8 cellular contexts compared by ENCODE assay signal in genomic region chr9:9790216-9790872, GRCh38.
DNase-seq lines count a peak whose midpoint lies in the region; ATAC-seq and TF ChIP-seq lines count a peak whose summit lies in the region.

No MANE protein-coding gene starts in this region.

- no peak overlapping the region for H3K4me3 ChIP-seq in choroid plexus epithelial cell (ENCODE audit: low read depth, low read length)

- peak; percentile 72 for ATAC-seq in GM18907 (IDR thresholded peaks at IDR 0.05; ENCODE audit: unreplicated experiment)
- peak; percentile 46 for ATAC-seq in HG03139 (IDR thresholded peaks at IDR 0.05; ENCODE audit: unreplicated experiment)
- ATAC-seq in esophagus mucosa, result no peak

- TF ChIP-seq CTCF in choroid plexus epithelial cell (conservative IDR thresholded peaks at IDR 0.05; ENCODE audit: low read depth, low read length), result peak; percentile 58

- in situ Hi-C loops in Caki2 (cut with HindIII; ENCODE audit: low pct_unique_long_range_greater_than_20kb, low sequenced_read_pairs), result no loop called here

- DNase-seq in Caki2 (ENCODE audit: low read depth), result peak; percentile 7
- peak; percentile 28 for DNase-seq in NCI-H446 treated with DMSO at 0.1 percent for 48 hours (lab: John Stamatoyannopoulos, UW)
- peak; percentile 16 for DNase-seq in choroid plexus epithelial cell (ENCODE audit: low read depth)
- peak; percentile 50 for DNase-seq in midbrain (lab: John Stamatoyannopoulos, UW)
- no peak for DNase-seq in GOT3 (lab: John Stamatoyannopoulos, UW)
